Comparison of ENCODE assay signal across 26 cellular contexts in the genomic region with DNA sequence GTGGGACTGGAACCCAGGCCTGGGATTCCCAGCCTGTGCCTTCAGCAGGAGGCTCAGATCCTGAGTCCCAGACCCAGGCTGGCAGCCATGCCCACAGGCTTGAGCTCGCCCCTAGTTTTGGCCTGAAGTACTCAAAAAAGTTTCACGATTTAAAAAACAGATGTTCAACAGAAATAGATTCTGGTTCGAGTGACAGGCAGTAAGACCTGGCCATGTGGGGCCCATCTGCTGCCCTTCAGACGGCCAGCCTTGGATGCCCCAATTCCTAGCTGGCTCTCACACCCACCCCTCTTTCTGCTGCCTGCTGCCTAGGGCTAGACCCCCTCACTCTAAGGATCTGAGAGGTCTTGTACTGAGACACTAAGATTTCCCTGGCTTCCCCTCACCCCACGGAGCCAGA. TPM values are rescaled to one million over a fixed set of nuclear protein-coding genes. Genes with fewer than 3 reads are reported as not detected.
DNase-seq lines count a peak whose midpoint lies in the region; ATAC-seq, FAIRE-seq and TF ChIP-seq lines count a peak whose summit lies in the region.
"Had no signal": no experiment of that assay in that cellular context is flagged by ENCODE, and none has a peak within 500 bp of the region (broad histone marks: within the 10 kb centered on the region; RNA-seq: fewer than 3 reads in every experiment).

No MANE protein-coding gene starts in this region.

- no peak overlapping the region for H4K8ac ChIP-seq in mesenchymal stem cell (ENCODE audit: low read length)

- peaks cover 75% of the 10 kb centered on the region for H4K20me1 ChIP-seq in astrocyte (ENCODE audit: insufficient read depth, low read length)

- no peaks in the 10 kb centered on the region for H3K27me3 ChIP-seq in astrocyte (ENCODE audit: insufficient read depth, low read length)
- no peaks in the 10 kb centered on the region for H3K27me3 ChIP-seq in mesenchymal stem cell (ENCODE audit: control insufficient read depth in 1 of 2, insufficient read depth in 1 of 2, low read length in 2 of 2)
- H3K27me3 ChIP-seq in stomach smooth muscle (ENCODE audit: control insufficient read depth in 1 of 2, insufficient read depth in 2 of 2, low read length in 2 of 2), result no peaks in the 10 kb centered on the region
- H3K27me3 ChIP-seq in CD8-positive, alpha-beta memory T cell (ENCODE audit: insufficient read depth, low read length, poor library complexity, severe bottlenecking), result no peaks in the 10 kb centered on the region
- peaks cover 17% of the 10 kb centered on the region for H3K27me3 ChIP-seq in CD4-positive, alpha-beta T cell (ENCODE audit: control insufficient read depth, insufficient read depth, low read length)
- H3K27me3 ChIP-seq: dorsolateral prefrontal cortex had no signal

- TF ChIP-seq POLR2A in GM12892 (IDR thresholded peaks at IDR 0.05; ENCODE audit: low read depth, low read length), result no peak

- TF ChIP-seq CTCF in GM12865 (IDR thresholded peaks at IDR 0.05; ENCODE audit: insufficient read depth, low read depth, low read length, missing control alignments) (no peak), astrocyte (IDR thresholded peaks at IDR 0.05; ENCODE audit: insufficient read depth, low read depth, low read length) (no peak)
- TF ChIP-seq CTCF in CD4-positive, alpha-beta T cell (IDR thresholded peaks at IDR 0.05), result no peak

- H3K4me3 ChIP-seq in GM12865 (ENCODE audit: low read depth, low read length), result no peak overlapping the region
- no peak overlapping the region for H3K4me3 ChIP-seq in astrocyte (ENCODE audit: insufficient read depth, low read depth, low read length)
- no peak overlapping the region for H3K4me3 ChIP-seq in mesenchymal stem cell (ENCODE audit: insufficient read depth in 1 of 2, low read depth in 1 of 2, low read length in 2 of 2)
- no peak overlapping the region for H3K4me3 ChIP-seq in stomach smooth muscle (ENCODE audit: low read length in 2 of 2)
- no peak overlapping the region for H3K4me3 ChIP-seq in CD8-positive, alpha-beta memory T cell (ENCODE audit: low read length)
- H3K4me3 ChIP-seq: dorsolateral prefrontal cortex, prostate gland had no signal

- H3K4me1 ChIP-seq in astrocyte (ENCODE audit: insufficient read depth, low read length) (peaks cover 21% of the 10 kb centered on the region), mesenchymal stem cell (ENCODE audit: control insufficient read depth, insufficient read depth, low read depth, low read length) (peaks cover 44% of the 10 kb centered on the region), stomach smooth muscle (ENCODE audit: control insufficient read depth, insufficient read depth, low read length) (peaks cover 47% of the 10 kb centered on the region)
- peaks cover 3% of the 10 kb centered on the region for H3K4me1 ChIP-seq in CD8-positive, alpha-beta memory T cell (ENCODE audit: insufficient read depth, low read length)

- H2AFZ ChIP-seq in astrocyte (ENCODE audit: low read depth, low read length) (no peak overlapping the region), mesenchymal stem cell (ENCODE audit: low read depth, low read length) (no peak overlapping the region)

- POLR2A ChIA-PET in CD8-positive, alpha-beta memory T cell (lab: Charles Lee), result no interaction called here
- POLR2A ChIA-PET in CD4-positive, alpha-beta T cell (lab: Charles Lee), result no interaction called here

- no peaks in the 10 kb centered on the region for H3K9me3 Mint-ChIP-seq in astrocyte (ENCODE audit: unreplicated experiment)
- H3K9me3 Mint-ChIP-seq in CD8-positive, alpha-beta memory T cell, result no peaks in the 10 kb centered on the region
- H3K9me3 Mint-ChIP-seq in CD4-positive, alpha-beta T cell, result no peaks in the 10 kb centered on the region
- H3K9me3 Mint-ChIP-seq: activated CD8-positive, alpha-beta T cell treated with anti-CD3 and anti-CD28 coated beads for 36 hours; activated naive CD8-positive, alpha-beta T cell treated with anti-CD3 and anti-CD28 coated beads, Interleukin-2, amount 10 ng/mL, durations not matched to agents 7 days and 5 days; activated T-cell treated with anti-CD3 and anti-CD28 coated beads, Interleukin-2, amount 50 U/mL, for 24 hours; stimulated activated memory B cell treated with anti-CD40 and anti-IgM and Interleukin-4, amounts not matched to agents 10 μg/mL and 1 μg/mL and 100 μg/mL, for 72 hours had no signal

- no peak overlapping the region for H3K4ac ChIP-seq in mesenchymal stem cell (ENCODE audit: low read depth in 1 of 2, low read length in 2 of 2)

- peak overlapping the region; percentile 38 for H2BK15ac ChIP-seq in mesenchymal stem cell (ENCODE audit: low read depth, poor library complexity, severe bottlenecking)

- no peak overlapping the region for H2BK120ac ChIP-seq in mesenchymal stem cell (ENCODE audit: low read depth, low read length)

- H3K36me3 ChIP-seq in astrocyte (ENCODE audit: insufficient read depth, low read length), result peaks cover 23% of the 10 kb centered on the region
- H3K36me3 ChIP-seq in mesenchymal stem cell (ENCODE audit: control insufficient read depth in 1 of 2, insufficient read depth in 2 of 2, low read depth in 1 of 2, low read length in 2 of 2), result peaks cover 48 to 59% of the 10 kb centered on the region in 2 experiments
- H3K36me3 ChIP-seq in stomach smooth muscle (ENCODE audit: control insufficient read depth in 2 of 2, insufficient read depth in 2 of 2, low read length in 2 of 2), result peaks cover 15 to 22% of the 10 kb centered on the region in 2 donors
- H3K36me3 ChIP-seq in CD8-positive, alpha-beta memory T cell (ENCODE audit: insufficient read depth, low read length), result peaks cover 7% of the 10 kb centered on the region
- H3K36me3 ChIP-seq: prostate gland had no signal

- H3K9me3 ChIP-seq in astrocyte (ENCODE audit: insufficient read depth, low read depth, low read length) (no peaks in the 10 kb centered on the region), mesenchymal stem cell (ENCODE audit: control insufficient read depth, low read length) (no peaks in the 10 kb centered on the region), stomach smooth muscle (ENCODE audit: control insufficient read depth in 2 of 2, low read length in 2 of 2) (no peaks in the 10 kb centered on the region)
- H3K9me3 ChIP-seq in CD8-positive, alpha-beta memory T cell (ENCODE audit: low read length), result no peaks in the 10 kb centered on the region
- H3K9me3 ChIP-seq in CD4-positive, alpha-beta T cell (ENCODE audit: control insufficient read depth, low read length), result no peaks in the 10 kb centered on the region
- H3K9me3 ChIP-seq: Caco-2, prostate gland had no signal

- H2BK5ac ChIP-seq in mesenchymal stem cell (ENCODE audit: low read depth, low read length, poor library complexity, severe bottlenecking), result no peak overlapping the region

- H3K4me1 Mint-ChIP-seq in astrocyte (ENCODE audit: low read depth, unreplicated experiment), result peaks cover 17% of the 10 kb centered on the region
- peaks cover 10 to 15% (median 14%) of the 10 kb centered on the region in 3 donors for H3K4me1 Mint-ChIP-seq in CD8-positive, alpha-beta memory T cell
- peaks cover 20% of the 10 kb centered on the region for H3K4me1 Mint-ChIP-seq in CD4-positive, alpha-beta T cell (ENCODE audit: low read depth)

- DNase-seq in GM12865 (ENCODE audit: low read depth) (peak; percentile 0), astrocyte (ENCODE audit: low read depth) (no peak), mesenchymal stem cell (no peak), SHP77 (lab: John Stamatoyannopoulos, UW) (no peak), GM12892 (ENCODE audit: insufficient read length) (no peak)
- no peak for DNase-seq in CD8-positive, alpha-beta memory T cell
- no peak for DNase-seq in CD4-positive, alpha-beta T cell
- DNase-seq: activated CD8-positive, alpha-beta T cell treated with anti-CD3 and anti-CD28 coated beads for 36 hours; activated naive CD8-positive, alpha-beta T cell treated with anti-CD3 and anti-CD28 coated beads, Interleukin-2, amount 10 ng/mL, durations not matched to agents 7 days and 5 days; activated T-cell treated with anti-CD3 and anti-CD28 coated beads, Interleukin-2, amount 50 U/mL, for 24 hours; Caco-2; dorsolateral prefrontal cortex; erythroblast; glutamatergic neuron; MV-4-11; NCI-H2029 treated with DMSO at 0.1 percent for 48 hours; NCI-H510A treated with DMSO at 0.1 percent for 48 hours; stimulated activated CD4-positive, alpha-beta T cell treated with anti-CD3 and anti-CD28 coated beads, Interleukin-15, amount 100 ng/mL, for 24 hours; T-helper 17 cell had no signal

- no peak overlapping the region for H3K14ac ChIP-seq in mesenchymal stem cell (ENCODE audit: low read length in 2 of 2)

- CTCF ChIA-PET in CD8-positive, alpha-beta memory T cell (lab: Charles Lee), result no interaction called here
- CTCF ChIA-PET in CD4-positive, alpha-beta T cell (lab: Charles Lee), result no interaction called here

- ATAC-seq in CD4-positive, alpha-beta T cell (ENCODE audit: poor library complexity), result no peak
- ATAC-seq: activated CD8-positive, alpha-beta T cell treated with anti-CD3 and anti-CD28 coated beads for 36 hours; stimulated activated memory B cell treated with anti-CD40 and anti-IgM and Interleukin-4, amounts not matched to agents 10 μg/mL and 1 μg/mL and 100 μg/mL, for 72 hours; T-helper 17 cell had no signal

- H3K27ac ChIP-seq in astrocyte (ENCODE audit: low read depth, low read length) (no peak overlapping the region), mesenchymal stem cell (ENCODE audit: low read length, poor library complexity, severe bottlenecking) (no peak overlapping the region), stomach smooth muscle (ENCODE audit: low read length) (peak overlapping the region; percentile 86)
- no peak overlapping the region for H3K27ac ChIP-seq in CD8-positive, alpha-beta memory T cell (ENCODE audit: low read depth, low read length)
- H3K27ac ChIP-seq in CD4-positive, alpha-beta T cell (ENCODE audit: low read depth, low read length), result no peak overlapping the region

- H3K4me2 ChIP-seq in astrocyte (ENCODE audit: low read length) (no peak overlapping the region), mesenchymal stem cell (ENCODE audit: low read length, poor library complexity, severe bottlenecking) (no peak overlapping the region)

- H3K9ac ChIP-seq in astrocyte (ENCODE audit: low read length) (no peak overlapping the region), mesenchymal stem cell (ENCODE audit: low read length) (peak overlapping the region; percentile 2), stomach smooth muscle (ENCODE audit: low read length in 2 of 2) (peak overlapping the region in 1 of 2 donors; percentile 55)

- peak overlapping the region in 1 of 2 experiments; percentile 2 for H2BK12ac ChIP-seq in mesenchymal stem cell (ENCODE audit: low read length in 2 of 2)

- 92% methylated on average over 5 of the region's 5 CpGs for WGBS in mesenchymal stem cell

- peaks cover 49% of the 10 kb centered on the region for H3K79me2 ChIP-seq in astrocyte (ENCODE audit: insufficient read depth, low read length)

- no peaks in the 10 kb centered on the region for H3K27me3 Mint-ChIP-seq in astrocyte (ENCODE audit: low read depth, unreplicated experiment)
- peaks cover 7 to 8% of the 10 kb centered on the region in 2 donors for H3K27me3 Mint-ChIP-seq in CD8-positive, alpha-beta memory T cell
- peaks cover 36% of the 10 kb centered on the region for H3K27me3 Mint-ChIP-seq in CD4-positive, alpha-beta T cell

- intact Hi-C loops in CD4-positive, alpha-beta T cell (cut with DNase I, micrococcal nuclease), result no loop called here

- H3K36me3 Mint-ChIP-seq in astrocyte (ENCODE audit: low read depth, unreplicated experiment), result peaks cover 15% of the 10 kb centered on the region
- H3K36me3 Mint-ChIP-seq in CD8-positive, alpha-beta memory T cell, result peaks cover 15 to 47% (median 15%) of the 10 kb centered on the region in 3 donors
- peaks cover 46% of the 10 kb centered on the region for H3K36me3 Mint-ChIP-seq in CD4-positive, alpha-beta T cell (ENCODE audit: low read depth)

- FAIRE-seq in astrocyte (lab: Jason Lieb, UNC) (no peak), GM12892 (lab: Jason Lieb, UNC) (no peak)
- FAIRE-seq: bronchial epithelial cell, H54 had no signal

- H3K23ac ChIP-seq in mesenchymal stem cell (ENCODE audit: low read length in 2 of 2), result no peak overlapping the region

- peak overlapping the region; percentile 37 for H4K91ac ChIP-seq in mesenchymal stem cell (ENCODE audit: low read length)

- no peak overlapping the region for H3K18ac ChIP-seq in mesenchymal stem cell (ENCODE audit: low read depth in 1 of 2, low read length in 2 of 2)

- peaks cover 41% of the 10 kb centered on the region for H3K79me1 ChIP-seq in mesenchymal stem cell (replicated peaks; ENCODE audit: low read length, poor library complexity, severe bottlenecking)

- no peak overlapping the region for H2AK5ac ChIP-seq in mesenchymal stem cell (ENCODE audit: low read length, severe bottlenecking)

- no peak overlapping the region for H3K27ac Mint-ChIP-seq in astrocyte (ENCODE audit: unreplicated experiment)
- H3K27ac Mint-ChIP-seq in CD8-positive, alpha-beta memory T cell, result no peak overlapping the region
- no peak overlapping the region for H3K27ac Mint-ChIP-seq in CD4-positive, alpha-beta T cell
- H3K27ac Mint-ChIP-seq: activated CD8-positive, alpha-beta T cell treated with anti-CD3 and anti-CD28 coated beads for 36 hours; activated naive CD8-positive, alpha-beta T cell treated with anti-CD3 and anti-CD28 coated beads, Interleukin-2, amount 10 ng/mL, durations not matched to agents 7 days and 5 days; activated T-cell treated with anti-CD3 and anti-CD28 coated beads, Interleukin-2, amount 50 U/mL, for 24 hours; stimulated activated memory B cell treated with anti-CD40 and anti-IgM and Interleukin-4, amounts not matched to agents 10 μg/mL and 1 μg/mL and 100 μg/mL, for 72 hours; T-helper 17 cell had no signal

- peak overlapping the region; percentile 34 for H3K4me3 Mint-ChIP-seq in astrocyte (ENCODE audit: unreplicated experiment)
- H3K4me3 Mint-ChIP-seq in CD8-positive, alpha-beta memory T cell, result no peak overlapping the region
- H3K4me3 Mint-ChIP-seq in CD4-positive, alpha-beta T cell, result no peak overlapping the region
- H3K4me3 Mint-ChIP-seq: activated CD8-positive, alpha-beta T cell treated with anti-CD3 and anti-CD28 coated beads for 36 hours; activated naive CD8-positive, alpha-beta T cell treated with anti-CD3 and anti-CD28 coated beads, Interleukin-2, amount 10 ng/mL, durations not matched to agents 7 days and 5 days; activated T-cell treated with anti-CD3 and anti-CD28 coated beads, Interleukin-2, amount 50 U/mL, for 24 hours; stimulated activated memory B cell treated with anti-CD40 and anti-IgM and Interleukin-4, amounts not matched to agents 10 μg/mL and 1 μg/mL and 100 μg/mL, for 72 hours; T-helper 17 cell had no signal

RNA-seq across cellular contexts. Expression of a gene that starts 2.8 kb away (rescaled TPM):
- total RNA-seq in astrocyte, result 55.9 and 75.2 TPM in 2 replicates
- 54.2 TPM for polyA plus RNA-seq in mesenchymal stem cell (2013, experiment 1 of 2)
- polyA plus RNA-seq in mesenchymal stem cell (2013, experiment 2 of 2), result 51.7 TPM
- total RNA-seq in CD8-positive, alpha-beta memory T cell, result 10 to 100 TPM; 27.1 to 28.2 TPM
- polyA plus RNA-seq in CD8-positive, alpha-beta memory T cell, result 1.6 TPM
- 10 to 100 TPM; 24.0 to 24.9 TPM for total RNA-seq in CD4-positive, alpha-beta T cell
- 16.2 TPM for polyA plus RNA-seq in GM12892 (2012; ENCODE audit: missing spikeins)

RNA-seq across cellular contexts. Expression of a gene that starts 7.5 kb away (rescaled TPM):
- total RNA-seq in astrocyte, result 61.9 and 69.0 TPM in 2 replicates
- polyA plus RNA-seq in mesenchymal stem cell (2013, experiment 1 of 2), result 35.9 TPM
- 32.6 TPM for polyA plus RNA-seq in mesenchymal stem cell (2013, experiment 2 of 2)
- total RNA-seq in CD8-positive, alpha-beta memory T cell, result 10 to 100 TPM; 57.6 to 62.9 TPM
- polyA plus RNA-seq in CD8-positive, alpha-beta memory T cell, result 25.6 TPM
- 10 to 100 TPM; 28.6 to 31.5 TPM for total RNA-seq in CD4-positive, alpha-beta T cell
- 13.4 TPM for polyA plus RNA-seq in GM12892 (2012; ENCODE audit: missing spikeins)

RNA-seq across cellular contexts. Expression of a gene that starts 16.0 kb away (rescaled TPM):
- total RNA-seq in astrocyte, result 23.5 and 24.8 TPM in 2 replicates
- 16.0 TPM for polyA plus RNA-seq in mesenchymal stem cell (2013, experiment 1 of 2)
- 14.5 TPM for polyA plus RNA-seq in mesenchymal stem cell (2013, experiment 2 of 2)
- total RNA-seq in CD8-positive, alpha-beta memory T cell, result 1 to 10 TPM; 2.5 to 2.6 TPM
- 0.23 TPM for polyA plus RNA-seq in CD8-positive, alpha-beta memory T cell
- under 1 TPM; 0.58 to 0.59 TPM for total RNA-seq in CD4-positive, alpha-beta T cell
- not detected for polyA plus RNA-seq in GM12892 (2012; ENCODE audit: missing spikeins)
- polyA plus RNA-seq: neural cell had no signal

RNA-seq across cellular contexts. Expression of a gene that starts 30.0 kb away (rescaled TPM):
- total RNA-seq in astrocyte, result 0.12 and 0.23 TPM in 2 replicates
- polyA plus RNA-seq in mesenchymal stem cell (2013, experiment 1 of 2), result 0.01 TPM
- polyA plus RNA-seq in mesenchymal stem cell (2013, experiment 2 of 2), result not detected
- total RNA-seq in CD8-positive, alpha-beta memory T cell, result under 1 TPM; 0.16 to 0.22 TPM
- not detected for polyA plus RNA-seq in CD8-positive, alpha-beta memory T cell
- total RNA-seq in CD4-positive, alpha-beta T cell, result under 1 TPM; 0.17 to 0.25 TPM
- 0.49 TPM for polyA plus RNA-seq in GM12892 (2012; ENCODE audit: missing spikeins)
- total RNA-seq: bronchial epithelial cell, G401 had no signal
- polyA plus RNA-seq: neural cell had no signal

RNA-seq across cellular contexts. Expression of a gene that starts 51.9 kb away (rescaled TPM):
- not detected in 2 replicates for total RNA-seq in astrocyte
- polyA plus RNA-seq in mesenchymal stem cell (2013, experiment 1 of 2), result not detected
- not detected for polyA plus RNA-seq in mesenchymal stem cell (2013, experiment 2 of 2)
- total RNA-seq in CD8-positive, alpha-beta memory T cell, result not detected
- polyA plus RNA-seq in CD8-positive, alpha-beta memory T cell, result not detected
- not detected for total RNA-seq in CD4-positive, alpha-beta T cell
- not detected for polyA plus RNA-seq in GM12892 (2012; ENCODE audit: missing spikeins)
- total RNA-seq: activated CD8-positive, alpha-beta T cell treated with anti-CD3 and anti-CD28 coated beads for 36 hours; activated naive CD8-positive, alpha-beta T cell treated with anti-CD3 and anti-CD28 coated beads, Interleukin-2, amount 10 ng/mL, durations not matched to agents 7 days and 5 days; bronchial epithelial cell; Caco-2; G401; T-helper 17 cell had no signal
- polyA plus RNA-seq: neural cell had no signal
